ENCODE assay signal across 8 cellular contexts in genomic region chr20:10434832-10435812, GRCh38. TPM values are rescaled to one million over a fixed set of nuclear protein-coding genes. Genes with fewer than 3 reads are reported as not detected.
DNase-seq lines count a peak whose midpoint lies in the region; ATAC-seq and TF ChIP-seq lines count a peak whose summit lies in the region.

Gene SLX4IP, plus strand, starts transcription at chr20:10435305. Its CDS starts 22,900 bp downstream, at chr20:10458205.

- no peaks in the 10 kb centered on the region for H3K9me3 ChIP-seq in upper lobe of right lung

- H3K27ac ChIP-seq in upper lobe of right lung, result peak within 1 kb of the TSS; percentile 97

- TF ChIP-seq CTCF in upper lobe of right lung (IDR thresholded peaks at IDR 0.05), result no peak

- peak within 1 kb of the TSS; percentile 96 for H3K4me3 ChIP-seq in upper lobe of right lung

- H3K27me3 ChIP-seq in upper lobe of right lung, result no peaks in the 10 kb centered on the region

- peak; percentile 70 for TF ChIP-seq POLR2A in GM15510 (IDR thresholded peaks at IDR 0.05; ENCODE audit: borderline replicate concordance, extremely low read depth, insufficient read length)

- no peaks in the 10 kb centered on the region for H3K36me3 ChIP-seq in upper lobe of right lung

- intact Hi-C loops in left cardiac atrium (cut with DNase I), result loop anchor here in 1 of 2 donors (10.0 kb wide), 1 partner anchor 1460 kb away; no protein-coding TSS in a partner anchor
- intact Hi-C loops in posterior vena cava (cut with DNase I), result no loop called here
- intact Hi-C loops in upper lobe of right lung (cut with DNase I), result no loop called here

- ATAC-seq in HG02884 (IDR thresholded peaks at IDR 0.05; ENCODE audit: unreplicated experiment) (peak; percentile 61), left cardiac atrium (peak; percentile 83 to 88), upper lobe of right lung (peak; percentile 88)

- peaks cover 23% of the 10 kb centered on the region for H3K4me1 ChIP-seq in upper lobe of right lung

- DNase-seq in NCI-H146 treated with DMSO at 0.1 percent for 48 hours (lab: John Stamatoyannopoulos, UW; ENCODE audit: unreplicated experiment) (peak; percentile 99), T-helper 1 cell (peak; percentile 55 to 91 (median 71)), amniotic stem cell (lab: John Stamatoyannopoulos, UW) (peak; percentile 85), left cardiac atrium (peak; percentile 92), posterior vena cava (ENCODE audit: low spot score) (peak; percentile 95), upper lobe of right lung (peak; percentile 94)

RNA-seq across cellular contexts. Expression of gene SLX4IP, which starts in this region (rescaled TPM):
- 1 to 10 TPM; 1.7 to 3.1 TPM for total RNA-seq in left cardiac atrium
- total RNA-seq in posterior vena cava, result 1 to 10 TPM; 1.8 to 3.3 TPM
- total RNA-seq in upper lobe of right lung, result 5.4 TPM

Comparison
In these comparisons a context has a peak if more than half of its experiments do, and no peak if none do; other contexts are left out.
1. Peak in every context shown above with its lines: DNase-seq, ATAC-seq, H3K4me3 ChIP-seq and H3K27ac ChIP-seq.